In the genomic region with DNA sequence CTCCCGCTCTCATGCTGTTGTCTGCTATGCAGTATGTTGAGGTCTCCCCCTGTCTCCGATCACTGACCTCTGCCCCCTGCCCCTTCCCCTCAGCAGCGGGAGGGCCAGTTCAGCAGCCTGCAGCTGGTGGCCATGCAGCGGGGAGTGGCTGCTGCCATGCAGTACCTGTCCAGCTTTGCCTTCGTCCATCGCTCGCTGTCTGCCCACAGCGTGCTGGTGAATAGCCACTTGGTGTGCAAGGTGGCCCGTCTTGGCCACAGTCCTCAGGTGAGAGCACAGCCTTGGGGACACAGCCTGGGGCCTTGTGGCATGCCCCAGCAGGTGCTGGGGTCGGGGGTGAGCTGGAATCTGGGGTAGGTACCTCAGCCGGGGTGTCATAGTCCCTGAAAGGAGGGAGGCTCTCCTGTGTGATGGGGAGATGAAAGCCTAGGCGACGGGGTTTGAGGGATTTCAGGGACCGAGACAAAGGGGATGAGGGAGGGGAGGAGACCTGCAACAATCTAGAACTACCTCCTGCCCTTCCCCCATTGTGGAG, we compare ENCODE assay signal across 27 cellular contexts. TPM values are rescaled to one million over a fixed set of nuclear protein-coding genes. Genes with fewer than 3 reads are reported as not detected.
DNase-seq lines count a peak whose midpoint lies in the region; ATAC-seq, FAIRE-seq and TF ChIP-seq lines count a peak whose summit lies in the region.
"Had no signal": no experiment of that assay in that cellular context is flagged by ENCODE, and none has a peak within 500 bp of the region (broad histone marks: within the 10 kb centered on the region; RNA-seq: fewer than 3 reads in every experiment).

No MANE protein-coding gene starts in this region.

- TF ChIP-seq EP300 in K562 (IDR thresholded peaks at IDR 0.05; ENCODE audit: low read length) (no peak), esophagus muscularis mucosa (IDR thresholded peaks at IDR 0.05) (no peak)

- H3K36me3 ChIP-seq in K562 (ENCODE audit: control insufficient read depth, insufficient read depth, low read length) (no peaks in the 10 kb centered on the region), esophagus muscularis mucosa (peaks cover 0 to 7% (median 3%) of the 10 kb centered on the region in 4 donors), testis (ENCODE audit: low read depth, missing control alignments) (no peaks in the 10 kb centered on the region), tibial artery (peaks cover 0 to 72% (median 27%) of the 10 kb centered on the region in 3 donors)
- H3K36me3 ChIP-seq: Peyer's patch, SJCRH30 had no signal

- no peaks in the 10 kb centered on the region for H3K79me2 ChIP-seq in K562 (ENCODE audit: control insufficient read depth, insufficient read depth, low read length)

- CTCF ChIA-PET in K562 (lab: Yijun Ruan, JAX; ENCODE audit: low intra/inter-chr PET ratio), result no interaction called here

- H3K9ac ChIP-seq in K562 (ENCODE audit: insufficient read depth in 1 of 2, low read depth in 2 of 2, low read length in 2 of 2), result 0 out of 4 replicates have a peak overlapping the region, but pooled peaks of 1 of the 2 experiments have one; percentile 11

- H3K4me2 ChIP-seq in K562 (ENCODE audit: insufficient read depth, low read length), result no peak overlapping the region

- in situ Hi-C loops in K562 (cut with MboI), result no loop called here

- no peaks in the 10 kb centered on the region for H3K9me3 ChIP-seq in K562 (replicated peaks; ENCODE audit: control insufficient read depth, insufficient read depth, low read depth, low read length)
- no peaks in the 10 kb centered on the region for H3K9me3 ChIP-seq in esophagus muscularis mucosa
- H3K9me3 ChIP-seq in testis, result no peaks in the 10 kb centered on the region
- H3K9me3 ChIP-seq in tibial artery, result no peaks in the 10 kb centered on the region
- H3K9me3 ChIP-seq: Peyer's patch, SJCRH30 had no signal

- H3K4me1 ChIP-seq in K562 (replicated peaks in 1 of 2; ENCODE audit: control insufficient read depth in 2 of 2, insufficient read depth in 2 of 2, low read length in 2 of 2) (peaks cover 0 to 31% of the 10 kb centered on the region in 2 experiments; a peak in 1 of 5 replicates), esophagus muscularis mucosa (no peaks in the 10 kb centered on the region), testis (no peaks in the 10 kb centered on the region), tibial artery (no peaks in the 10 kb centered on the region)
- H3K4me1 ChIP-seq: Peyer's patch, SJCRH30 had no signal

- peaks cover 4% of the 10 kb centered on the region; the same call in 1 of the 2 replicates for H4K20me1 ChIP-seq in K562 (replicated peaks; ENCODE audit: control insufficient read depth, insufficient read depth, low read length)

- H3K27me3 ChIP-seq in K562 (ENCODE audit: control insufficient read depth in 2 of 2, insufficient read depth in 2 of 2, low read length in 2 of 2), result peaks cover 6 to 62% of the 10 kb centered on the region in 2 experiments; a peak in 4 of 5 replicates
- H3K27me3 ChIP-seq in esophagus muscularis mucosa, result peaks cover 0 to 10% (median 0%) of the 10 kb centered on the region in 4 donors
- H3K27me3 ChIP-seq in testis, result no peaks in the 10 kb centered on the region
- H3K27me3 ChIP-seq in tibial artery, result no peaks in the 10 kb centered on the region
- H3K27me3 ChIP-seq: Peyer's patch had no signal

- H3K27ac ChIP-seq in K562 (ENCODE audit: extremely low read depth, low read depth, low read length), result no peak overlapping the region
- no peak overlapping the region for H3K27ac ChIP-seq in esophagus muscularis mucosa (replicated peaks in 1 of 4)
- H3K27ac ChIP-seq in testis, result no peak overlapping the region
- H3K27ac ChIP-seq in tibial artery, result no peak overlapping the region
- H3K27ac ChIP-seq: Peyer's patch, SJCRH30 had no signal

- TF ChIP-seq CTCF in K562 (IDR thresholded peaks at IDR 0.05 in 2 of 3, conservative IDR thresholded peaks at IDR 0.05 in 1 of 3; ENCODE audit: insufficient read depth in 2 of 3, low read depth in 1 of 3, low read length in 3 of 3) (no peak), esophagus muscularis mucosa (IDR thresholded peaks at IDR 0.05) (no peak), testis (IDR thresholded peaks at IDR 0.05) (no peak), tibial artery (IDR thresholded peaks at IDR 0.05) (no peak)

- ATAC-seq in K562, result no peak
- ATAC-seq in GM21381 (IDR thresholded peaks at IDR 0.05; ENCODE audit: unreplicated experiment), result no peak

- intact Hi-C loops in K562 (cut with micrococcal nuclease) (no loop called here), esophagus muscularis mucosa (cut with DNase I) (no loop called here), testis (cut with DNase I; ENCODE audit: low total_unique reads) (loop anchor here (10.0 kb wide), 1 partner anchor 136 kb away; no protein-coding TSS in a partner anchor), tibial artery (cut with DNase I; ENCODE audit: low total_unique reads) (loop anchor here (10.0 kb wide), 1 partner anchor 356 kb away; the partner anchor contains the start of gene TAS2R40)

- H3K4me3 ChIP-seq in K562, result no peak overlapping the region
- no peak overlapping the region for H3K4me3 ChIP-seq in esophagus muscularis mucosa
- no peak overlapping the region for H3K4me3 ChIP-seq in testis
- no peak overlapping the region for H3K4me3 ChIP-seq in tibial artery
- H3K4me3 ChIP-seq: Peyer's patch, SJCRH30 had no signal

- 43% methylated on average over 13 of the region's 14 CpGs for WGBS in K562 (ENCODE audit: insufficient coverage, low coverage, missing lambda C conversion rate)
- 93% methylated on average over 12 of the region's 14 CpGs for WGBS in esophagus muscularis mucosa
- 89 to 98% methylated on average over 13 of the region's 14 CpGs for WGBS in testis, 2 donors

- FAIRE-seq in K562 (lab: Jason Lieb, UNC), result no peak
- FAIRE-seq: G401.6, GM12892 had no signal

- TF ChIP-seq POLR2A in K562 (conservative IDR thresholded peaks at IDR 0.05) (no peak), esophagus muscularis mucosa (IDR thresholded peaks at IDR 0.05; ENCODE audit: low read depth) (no peak), testis (IDR thresholded peaks at IDR 0.05) (no peak)

- H3K9me1 ChIP-seq in K562 (ENCODE audit: control insufficient read depth, insufficient read depth, low read length), result no peaks in the 10 kb centered on the region

- H2AFZ ChIP-seq in K562 (ENCODE audit: low read depth, low read length), result no peak overlapping the region

- DNase-seq in activated CD8-positive, alpha-beta memory T cell treated with anti-CD3 and anti-CD28 coated beads for 24 hours, result peak; percentile 47
- no peak for DNase-seq in activated CD8-positive, alpha-beta memory T cell treated with anti-CD3 and anti-CD28 coated beads, Interleukin-2, amount 50 U/mL, for 4 hours
- DNase-seq in K562 (ENCODE audit: extremely low read depth in 1 of 4, low spot score in 3 of 4), result no peak
- DNase-seq in esophagus muscularis mucosa (ENCODE audit: extremely low spot score), result peak; percentile 88
- DNase-seq in testis, result peak; percentile 7
- no peak for DNase-seq in tibial artery
- DNase-seq in cerebellum (ENCODE audit: low spot score), result no peak
- DNase-seq: AML-193; C1 segment of cervical spinal cord; Calu3; CD8-positive, alpha-beta memory T cell; GOT3; IMR-90; NCI-H1105 treated with DMSO at 0.1 percent for 48 hours; NCI-H1694 treated with DMSO at 0.1 percent for 48 hours; NCI-H2081 treated with DMSO at 0.1 percent for 48 hours; NCI-H2171 treated with DMSO at 0.1 percent for 48 hours; NCI-H524 treated with DMSO at 0.1 percent for 48 hours; SJCRH30 had no signal

- POLR2A ChIA-PET in K562 (lab: Yijun Ruan, JAX), result interaction anchor here (0.8 to 1.3 kb wide), 3 partner anchors 17 to 132 kb away, joined by 3 read pairs; no protein-coding TSS in a partner anchor

- no peak for TF ChIP-seq RAD21 in K562 (CRISPR knock-in tag; conservative IDR thresholded peaks at IDR 0.05 in 1 of 2, IDR thresholded peaks at IDR 0.05 in 1 of 2)

- BruUV-seq in K562 (replicated peaks; lab: Mats Ljungman, UMichigan), result no TSS peak

RNA-seq across cellular contexts. Expression of gene EPHB6, which starts 14.1 kb away (rescaled TPM):
- 81.3 and 499 TPM in 2 replicates for total RNA-seq in K562 (2011; cell fraction: chromatin; rRNA removed; ENCODE audit: low replicate concordance)
- 147 and 442 TPM in 2 replicates for total RNA-seq in K562 (2011; cell fraction: nucleolus; rRNA removed)
- 112 and 171 TPM in 2 replicates for total RNA-seq in K562 (2011; cell fraction: nucleoplasm; rRNA removed)
- 10.4 and 11.3 TPM in 2 replicates for total RNA-seq in K562 (2014; rRNA removed)
- 4.1 and 4.3 TPM in 2 replicates for total RNA-seq in K562 (2014; rRNA removed; fragmentation: Illumina TruSeq; extraction: Trizol)
- 1.5 and 2.1 TPM in 2 replicates for total RNA-seq in K562 (2015; rRNA removed; fragmentation: Illumina TruSeq; extraction: Trizol)
- 13.2 and 19.1 TPM in 2 replicates for total RNA-seq in K562 (2021)
- polyA plus RNA-seq in K562 (2011; rRNA removed), result 108 and 123 TPM in 2 replicates
- 99.6 and 191 TPM in 2 replicates for polyA plus RNA-seq in K562 (2011; cell fraction: cytosol; rRNA removed)
- polyA plus RNA-seq in K562 (2011; cell fraction: nucleus; rRNA removed), result 516 and 1,081 TPM in 2 replicates
- polyA plus RNA-seq in K562 (2012), result 8.8 and 13.0 TPM in 2 replicates
- 7.6 and 10.7 TPM in 2 replicates for polyA plus RNA-seq in K562 (2014; fragmentation: Illumina TruSeq; extraction: Trizol)
- 1 to 10 TPM; 1.4 to 2.5 TPM for polyA plus RNA-seq in K562 (2014; fragmentation: Nextera tagmentation; extraction: Ambion mirVana)
- polyA plus RNA-seq in K562 (2014; rRNA removed), result 12.0 and 16.3 TPM in 2 replicates
- 56.3 and 87.3 TPM in 2 replicates for polyA minus RNA-seq in K562 (2011; rRNA and poly(A)+ RNA removed)
- 119 and 124 TPM in 2 replicates for polyA minus RNA-seq in K562 (2011; cell fraction: cytosol; rRNA and poly(A)+ RNA removed)
- polyA minus RNA-seq in K562 (2011; cell fraction: nucleus; rRNA and poly(A)+ RNA removed), result 75.4 and 113 TPM in 2 replicates
- 10 to 100 TPM in 1 of 4 donors, 1 to 10 TPM in 3; 3.3 to 10.5 (median 5.5) TPM for total RNA-seq in esophagus muscularis mucosa
- 10 to 100 TPM; 47.3 to 52.0 TPM for total RNA-seq in testis
- polyA plus RNA-seq in testis (ENCODE audit: insufficient read depth, low read depth, low replicate concordance), result 38.1 TPM
- 11.7 TPM for total RNA-seq in cerebellum

RNA-seq across cellular contexts. Expression of gene TRPV6, which starts 16.6 kb away (rescaled TPM):
- total RNA-seq in K562 (2011; cell fraction: chromatin; rRNA removed; ENCODE audit: low replicate concordance), result 2.1 and 5.6 TPM in 2 replicates
- 3.2 and 3.3 TPM in 2 replicates for total RNA-seq in K562 (2011; cell fraction: nucleolus; rRNA removed)
- total RNA-seq in K562 (2011; cell fraction: nucleoplasm; rRNA removed), result 2.2 and 2.7 TPM in 2 replicates
- 0.04 and 0.36 TPM in 2 replicates for total RNA-seq in K562 (2014; rRNA removed)
- total RNA-seq in K562 (2014; rRNA removed; fragmentation: Illumina TruSeq; extraction: Trizol), result 0.11 and 0.51 TPM in 2 replicates
- total RNA-seq in K562 (2015; rRNA removed; fragmentation: Illumina TruSeq; extraction: Trizol), result 0.04 and 0.11 TPM in 2 replicates
- 0.18 and 0.81 TPM in 2 replicates for total RNA-seq in K562 (2021)
- polyA plus RNA-seq in K562 (2011; rRNA removed), result 0.08 and 0.37 TPM in 2 replicates
- polyA plus RNA-seq in K562 (2011; cell fraction: cytosol; rRNA removed), result 0.19 and 0.33 TPM in 2 replicates
- 3.7 and 4.0 TPM in 2 replicates for polyA plus RNA-seq in K562 (2011; cell fraction: nucleus; rRNA removed)
- 0.59 and 13.5 TPM in 2 replicates for polyA plus RNA-seq in K562 (2012)
- polyA plus RNA-seq in K562 (2014; fragmentation: Illumina TruSeq; extraction: Trizol), result 0.25 and 0.26 TPM in 2 replicates
- under 1 TPM; 0.04 to 0.06 TPM for polyA plus RNA-seq in K562 (2014; fragmentation: Nextera tagmentation; extraction: Ambion mirVana)
- 0.22 and 0.32 TPM in 2 replicates for polyA plus RNA-seq in K562 (2014; rRNA removed)
- polyA minus RNA-seq in K562 (2011; rRNA and poly(A)+ RNA removed), result 0.36 and 0.46 TPM in 2 replicates
- polyA minus RNA-seq in K562 (2011; cell fraction: cytosol; rRNA and poly(A)+ RNA removed), result not detected in 2 replicates
- polyA minus RNA-seq in K562 (2011; cell fraction: nucleus; rRNA and poly(A)+ RNA removed), result 0.89 and 0.94 TPM in 2 replicates
- total RNA-seq in esophagus muscularis mucosa, result not detected
- total RNA-seq in testis, result 1 to 10 TPM; 2.2 to 4.5 TPM
- 2.6 TPM for polyA plus RNA-seq in testis (ENCODE audit: insufficient read depth, low read depth, low replicate concordance)
- total RNA-seq in cerebellum, result 0.27 TPM
- total RNA-seq: A172; CD8-positive, alpha-beta memory T cell; Daoy; IMR-90; OCI-LY7; SJCRH30 had no signal
- polyA plus RNA-seq: AG04450; CD8-positive, alpha-beta memory T cell had no signal

Comparison
In these comparisons a context has a peak if more than half of its experiments do, and no peak if none do; other contexts are left out.
1. DNase-seq: peak in activated CD8-positive, alpha-beta memory T cell treated with anti-CD3 and anti-CD28 coated beads for 24 hours (single experiment), esophagus muscularis mucosa (single experiment) and testis (single experiment); none in activated CD8-positive, alpha-beta memory T cell treated with anti-CD3 and anti-CD28 coated beads, Interleukin-2, amount 50 U/mL, for 4 hours (single experiment), K562 (0 of 4), tibial artery (0 of 2) and cerebellum (single experiment).
2. intact Hi-C loops: an anchor here in testis (10.0 kb wide) and tibial artery (10.0 kb wide); none called in K562 and esophagus muscularis mucosa.